16 cellular contexts compared by ENCODE assay signal in genomic region chr10:77204171-77204570, GRCh38.
DNase-seq lines count a peak whose midpoint lies in the region; TF ChIP-seq lines count a peak whose summit lies in the region.
"Had no signal": no experiment of that assay in that cellular context is flagged by ENCODE, and none has a peak within 500 bp of the region (broad histone marks: within the 10 kb centered on the region; RNA-seq: fewer than 3 reads in every experiment).

No MANE protein-coding gene starts in this region.

- no peak overlapping the region for H3K23ac ChIP-seq in trophoblast cell (ENCODE audit: low read length)

- H3K4me1 Mint-ChIP-seq in chondrocyte (ENCODE audit: low read depth): peaks cover 42% of the 10 kb centered on the region
- no peaks in the 10 kb centered on the region for H3K4me1 Mint-ChIP-seq in activated CD4-positive, alpha-beta memory T cell treated with anti-CD3 and anti-CD28 coated beads for 36 hours (ENCODE audit: low read depth)
- H3K4me1 Mint-ChIP-seq: CD4-positive, CD25-positive, alpha-beta regulatory T cell had no signal

- no peak overlapping the region for H3K4me2 ChIP-seq in trophoblast cell (ENCODE audit: low read length)

- no peak overlapping the region for H2BK120ac ChIP-seq in trophoblast cell (ENCODE audit: insufficient read depth, low read length, poor library complexity)

- no peak overlapping the region for H2BK5ac ChIP-seq in trophoblast cell (ENCODE audit: low read depth, low read length, poor library complexity)

- H3K18ac ChIP-seq in trophoblast cell (ENCODE audit: low read length): no peak overlapping the region

- H3K27me3 ChIP-seq in trophoblast cell (ENCODE audit: insufficient read depth, low read length): no peaks in the 10 kb centered on the region
- no peaks in the 10 kb centered on the region for H3K27me3 ChIP-seq in uterus
- H3K27me3 ChIP-seq in left ventricle myocardium inferior (ENCODE audit: low read depth): peaks cover 86% of the 10 kb centered on the region
- H3K27me3 ChIP-seq: BE2C had no signal

- no peak overlapping the region for H3K9ac ChIP-seq in trophoblast cell (ENCODE audit: low read length)

- no peak for TF ChIP-seq POLR2A in uterus (IDR thresholded peaks at IDR 0.05)

- H3K27ac Mint-ChIP-seq in chondrocyte (ENCODE audit: unreplicated experiment): peak overlapping the region; percentile 2
- H3K27ac Mint-ChIP-seq in activated CD4-positive, alpha-beta memory T cell treated with anti-CD3 and anti-CD28 coated beads for 36 hours: no peak overlapping the region
- H3K27ac Mint-ChIP-seq: CD4-positive, CD25-positive, alpha-beta regulatory T cell had no signal

- peaks cover 9% of the 10 kb centered on the region for H3K9me3 Mint-ChIP-seq in chondrocyte (ENCODE audit: low read depth)
- no peaks in the 10 kb centered on the region for H3K9me3 Mint-ChIP-seq in activated CD4-positive, alpha-beta memory T cell treated with anti-CD3 and anti-CD28 coated beads for 36 hours

- H4K91ac ChIP-seq in trophoblast cell (ENCODE audit: low read depth, low read length): no peak overlapping the region

- H3K36me3 Mint-ChIP-seq in chondrocyte (ENCODE audit: low read depth): peaks cover 3% of the 10 kb centered on the region
- H3K36me3 Mint-ChIP-seq in activated CD4-positive, alpha-beta memory T cell treated with anti-CD3 and anti-CD28 coated beads for 36 hours: no peaks in the 10 kb centered on the region
- H3K36me3 Mint-ChIP-seq: CD4-positive, CD25-positive, alpha-beta regulatory T cell had no signal

- no peak for TF ChIP-seq CTCF in chondrocyte (IDR thresholded peaks at IDR 0.05)
- TF ChIP-seq CTCF in uterus (IDR thresholded peaks at IDR 0.05): no peak
- no peak for TF ChIP-seq CTCF in left ventricle myocardium inferior (IDR thresholded peaks at IDR 0.05; ENCODE audit: borderline replicate concordance)

- H3K36me3 ChIP-seq in trophoblast cell (ENCODE audit: control insufficient read depth in 1 of 2, insufficient read depth in 2 of 2, low read length in 2 of 2): no peaks in the 10 kb centered on the region
- no peaks in the 10 kb centered on the region for H3K36me3 ChIP-seq in uterus
- H3K36me3 ChIP-seq in left ventricle myocardium inferior: no peaks in the 10 kb centered on the region
- H3K36me3 ChIP-seq: BE2C, HAP-1 had no signal

- WGBS in trophoblast cell (ENCODE audit: extremely low coverage, insufficient coverage, insufficient read length): no CpG with 5 or more reads among the region's 2 CpGs

- H4K8ac ChIP-seq in trophoblast cell (ENCODE audit: low read depth, low read length): no peak overlapping the region

- no peak overlapping the region for H4K12ac ChIP-seq in trophoblast cell (ENCODE audit: low read depth, low read length)

- no peaks in the 10 kb centered on the region for H3K27me3 Mint-ChIP-seq in chondrocyte (ENCODE audit: low read depth)
- peaks cover 7% of the 10 kb centered on the region for H3K27me3 Mint-ChIP-seq in activated CD4-positive, alpha-beta memory T cell treated with anti-CD3 and anti-CD28 coated beads for 36 hours

- CTCF ChIA-PET in activated CD4-positive, alpha-beta memory T cell treated with anti-CD3 and anti-CD28 coated beads for 36 hours (lab: Charles Lee): no interaction called here

- H3K9me3 ChIP-seq in trophoblast cell (ENCODE audit: insufficient read depth, low read depth, low read length) (no peaks in the 10 kb centered on the region), uterus (no peaks in the 10 kb centered on the region), left ventricle myocardium inferior (replicated peaks) (peaks cover 5% of the 10 kb centered on the region)
- H3K9me3 ChIP-seq: BE2C, HAP-1 had no signal

- H2BK12ac ChIP-seq in trophoblast cell (ENCODE audit: low read length): no peak overlapping the region

- peaks cover 29% of the 10 kb centered on the region for H3K79me1 ChIP-seq in trophoblast cell (ENCODE audit: low read length)

- POLR2A ChIA-PET in activated CD4-positive, alpha-beta memory T cell treated with anti-CD3 and anti-CD28 coated beads for 36 hours (lab: Charles Lee): no interaction called here

- H3K4me3 ChIP-seq in trophoblast cell (ENCODE audit: low read depth, low read length): no peak overlapping the region
- H3K4me3 ChIP-seq in uterus: no peak overlapping the region
- H3K4me3 ChIP-seq in left ventricle myocardium inferior: no peak overlapping the region
- H3K4me3 ChIP-seq: GM12878, HAP-1 had no signal

- H3K27ac ChIP-seq in trophoblast cell (ENCODE audit: low read depth, low read length): peak overlapping the region; percentile 67
- peak overlapping the region; percentile 92 to 94 for H3K27ac ChIP-seq in uterus
- H3K27ac ChIP-seq in left ventricle myocardium inferior (replicated peaks): no peak overlapping the region

- H3K4me1 ChIP-seq in trophoblast cell (ENCODE audit: control insufficient read depth in 1 of 2, insufficient read depth in 2 of 2, low read length in 2 of 2) (peaks cover 7 to 23% of the 10 kb centered on the region in 2 experiments), uterus (peaks cover 0 to 7% of the 10 kb centered on the region in 2 donors), left ventricle myocardium inferior (no peaks in the 10 kb centered on the region)
- H3K4me1 ChIP-seq: BE2C, HAP-1 had no signal

- H2AFZ ChIP-seq in trophoblast cell (ENCODE audit: insufficient read depth, low read length, poor library complexity): no peak overlapping the region

- peaks cover 2% of the 10 kb centered on the region for H3K79me2 ChIP-seq in trophoblast cell (ENCODE audit: control insufficient read depth, insufficient read depth, low read length, poor library complexity)

- H2AK5ac ChIP-seq in trophoblast cell (ENCODE audit: low read length): no peak overlapping the region

- H3K4me3 Mint-ChIP-seq in chondrocyte (ENCODE audit: unreplicated experiment): no peak overlapping the region
- no peak overlapping the region for H3K4me3 Mint-ChIP-seq in activated CD4-positive, alpha-beta memory T cell treated with anti-CD3 and anti-CD28 coated beads for 36 hours
- H3K4me3 Mint-ChIP-seq: CD4-positive, CD25-positive, alpha-beta regulatory T cell had no signal

- no peak overlapping the region for H3K14ac ChIP-seq in trophoblast cell (ENCODE audit: low read length)

- no peak overlapping the region for H3K4ac ChIP-seq in trophoblast cell (ENCODE audit: low read depth, low read length)

- intact Hi-C loops in uterus (cut with DNase I; ENCODE audit: low total_unique reads): no loop called here
- intact Hi-C loops in activated CD4-positive, alpha-beta memory T cell treated with anti-CD3 and anti-CD28 coated beads for 36 hours (cut with micrococcal nuclease): no loop called here
- intact Hi-C loops in left ventricle myocardium inferior (cut with micrococcal nuclease): no loop called here

- peak; percentile 41 for DNase-seq in EL
- DNase-seq in chondrocyte (ENCODE audit: low spot score): no peak
- DNase-seq in trophoblast cell: peak in 1 of 2 donors; percentile 59
- no peak for DNase-seq in uterus
- DNase-seq in activated CD4-positive, alpha-beta memory T cell treated with anti-CD3 and anti-CD28 coated beads for 36 hours: no peak
- no peak for DNase-seq in left ventricle myocardium inferior
- no peak for DNase-seq in NCI-H82 (lab: John Stamatoyannopoulos, UW)
- DNase-seq: ACHN; BE2C; C1 segment of cervical spinal cord; Caco-2; CD4-positive, CD25-positive, alpha-beta regulatory T cell; DMS153; DMS79 had no signal
